ENCODE assay signal across 1 cellular context in the genomic region with DNA sequence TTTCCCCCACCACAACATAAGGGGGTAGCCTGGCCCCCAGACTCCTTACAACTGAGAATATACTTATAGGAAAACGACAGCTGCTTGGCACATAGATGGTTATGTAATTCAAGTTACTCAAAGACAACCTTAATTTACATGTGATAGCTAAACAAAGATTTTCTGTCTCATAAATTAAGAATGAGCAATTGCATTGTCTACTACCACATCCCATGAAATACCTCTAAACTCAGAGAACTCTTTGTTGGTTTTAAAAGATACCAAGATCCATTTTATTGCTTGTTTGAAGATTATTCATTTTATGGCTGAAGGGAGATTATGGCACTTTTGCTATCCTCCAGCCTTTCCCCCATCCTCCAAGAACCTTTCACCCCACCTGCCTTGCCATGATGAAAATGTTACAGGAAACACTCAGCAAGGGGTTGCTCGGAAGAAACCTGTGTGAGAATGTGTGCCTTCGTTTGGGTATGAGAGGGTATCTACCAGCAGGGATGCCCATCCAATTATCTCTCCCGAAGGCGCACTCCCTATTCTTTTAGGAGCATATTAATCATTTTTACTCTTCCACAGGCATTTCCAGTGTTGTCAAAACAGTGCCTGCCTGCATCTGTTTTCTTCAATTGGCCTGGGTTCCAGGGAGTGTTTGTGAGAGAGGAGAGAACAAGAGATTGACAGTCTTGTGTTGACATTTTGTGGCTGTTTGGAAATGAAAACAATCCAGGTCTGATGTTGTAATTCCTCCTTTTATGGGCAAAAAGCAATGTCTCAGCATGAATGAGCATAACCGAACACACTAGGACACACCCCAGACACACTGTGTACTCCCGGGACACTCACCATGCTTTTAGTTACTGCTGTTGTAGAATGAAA.
TF ChIP-seq lines count a peak whose summit lies in the region.

No MANE protein-coding gene starts in this region.

TF ChIP-seq in HepG2, 621 proteins besides CTCF, POLR2A, EP300 and RAD21 (continued from another document and continues in another):
- TF ChIP-seq, protein P1, sequence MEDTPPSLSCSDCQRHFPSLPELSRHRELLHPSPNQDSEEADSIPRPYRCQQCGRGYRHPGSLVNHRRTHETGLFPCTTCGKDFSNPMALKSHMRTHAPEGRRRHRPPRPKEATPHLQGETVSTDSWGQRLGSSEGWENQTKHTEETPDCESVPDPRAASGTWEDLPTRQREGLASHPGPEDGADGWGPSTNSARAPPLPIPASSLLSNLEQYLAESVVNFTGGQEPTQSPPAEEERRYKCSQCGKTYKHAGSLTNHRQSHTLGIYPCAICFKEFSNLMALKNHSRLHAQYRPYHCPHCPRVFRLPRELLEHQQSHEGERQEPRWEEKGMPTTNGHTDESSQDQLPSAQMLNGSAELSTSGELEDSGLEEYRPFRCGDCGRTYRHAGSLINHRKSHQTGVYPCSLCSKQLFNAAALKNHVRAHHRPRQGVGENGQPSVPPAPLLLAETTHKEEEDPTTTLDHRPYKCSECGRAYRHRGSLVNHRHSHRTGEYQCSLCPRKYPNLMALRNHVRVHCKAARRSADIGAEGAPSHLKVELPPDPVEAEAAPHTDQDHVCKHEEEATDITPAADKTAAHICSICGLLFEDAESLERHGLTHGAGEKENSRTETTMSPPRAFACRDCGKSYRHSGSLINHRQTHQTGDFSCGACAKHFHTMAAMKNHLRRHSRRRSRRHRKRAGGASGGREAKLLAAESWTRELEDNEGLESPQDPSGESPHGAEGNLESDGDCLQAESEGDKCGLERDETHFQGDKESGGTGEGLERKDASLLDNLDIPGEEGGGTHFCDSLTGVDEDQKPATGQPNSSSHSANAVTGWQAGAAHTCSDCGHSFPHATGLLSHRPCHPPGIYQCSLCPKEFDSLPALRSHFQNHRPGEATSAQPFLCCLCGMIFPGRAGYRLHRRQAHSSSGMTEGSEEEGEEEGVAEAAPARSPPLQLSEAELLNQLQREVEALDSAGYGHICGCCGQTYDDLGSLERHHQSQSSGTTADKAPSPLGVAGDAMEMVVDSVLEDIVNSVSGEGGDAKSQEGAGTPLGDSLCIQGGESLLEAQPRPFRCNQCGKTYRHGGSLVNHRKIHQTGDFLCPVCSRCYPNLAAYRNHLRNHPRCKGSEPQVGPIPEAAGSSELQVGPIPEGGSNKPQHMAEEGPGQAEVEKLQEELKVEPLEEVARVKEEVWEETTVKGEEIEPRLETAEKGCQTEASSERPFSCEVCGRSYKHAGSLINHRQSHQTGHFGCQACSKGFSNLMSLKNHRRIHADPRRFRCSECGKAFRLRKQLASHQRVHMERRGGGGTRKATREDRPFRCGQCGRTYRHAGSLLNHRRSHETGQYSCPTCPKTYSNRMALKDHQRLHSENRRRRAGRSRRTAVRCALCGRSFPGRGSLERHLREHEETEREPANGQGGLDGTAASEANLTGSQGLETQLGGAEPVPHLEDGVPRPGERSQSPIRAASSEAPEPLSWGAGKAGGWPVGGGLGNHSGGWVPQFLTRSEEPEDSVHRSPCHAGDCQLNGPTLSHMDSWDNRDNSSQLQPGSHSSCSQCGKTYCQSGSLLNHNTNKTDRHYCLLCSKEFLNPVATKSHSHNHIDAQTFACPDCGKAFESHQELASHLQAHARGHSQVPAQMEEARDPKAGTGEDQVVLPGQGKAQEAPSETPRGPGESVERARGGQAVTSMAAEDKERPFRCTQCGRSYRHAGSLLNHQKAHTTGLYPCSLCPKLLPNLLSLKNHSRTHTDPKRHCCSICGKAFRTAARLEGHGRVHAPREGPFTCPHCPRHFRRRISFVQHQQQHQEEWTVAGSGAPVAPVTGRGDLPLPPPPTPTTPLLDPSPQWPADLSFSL (CRISPR knock-in tag; IDR thresholded peaks at IDR 0.05) = peak; percentile 24; the same call in 1 of the 2 replicates
- no peak for TF ChIP-seq RFX5 (IDR thresholded peaks at IDR 0.05; ENCODE audit: low read depth, low read length)
- peak; percentile 87 for TF ChIP-seq FOXJ3 (CRISPR knock-in tag; IDR thresholded peaks at IDR 0.05; ENCODE audit: borderline replicate concordance)
- no peak for TF ChIP-seq ZSCAN25 (CRISPR knock-in tag; IDR thresholded peaks at IDR 0.05)
- peak; percentile 73 for TF ChIP-seq ERF (CRISPR knock-in tag; IDR thresholded peaks at IDR 0.05)
- TF ChIP-seq, protein P2, sequence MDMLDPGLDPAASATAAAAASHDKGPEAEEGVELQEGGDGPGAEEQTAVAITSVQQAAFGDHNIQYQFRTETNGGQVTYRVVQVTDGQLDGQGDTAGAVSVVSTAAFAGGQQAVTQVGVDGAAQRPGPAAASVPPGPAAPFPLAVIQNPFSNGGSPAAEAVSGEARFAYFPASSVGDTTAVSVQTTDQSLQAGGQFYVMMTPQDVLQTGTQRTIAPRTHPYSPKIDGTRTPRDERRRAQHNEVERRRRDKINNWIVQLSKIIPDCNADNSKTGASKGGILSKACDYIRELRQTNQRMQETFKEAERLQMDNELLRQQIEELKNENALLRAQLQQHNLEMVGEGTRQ (IDR thresholded peaks at IDR 0.05; ENCODE audit: low read depth, low read length) = no peak
- TF ChIP-seq, protein P2 (CRISPR knock-in tag; IDR thresholded peaks at IDR 0.05; ENCODE audit: borderline replicate concordance) = peak; percentile 88; the same call in 1 of the 2 replicates
- peak; percentile 47; the same call in 1 of the 2 replicates for TF ChIP-seq ISL2 (CRISPR knock-in tag; IDR thresholded peaks at IDR 0.05)
- peak; percentile 80 for TF ChIP-seq ELF3 (CRISPR knock-in tag; IDR thresholded peaks at IDR 0.05)
- peak; percentile 89 for TF ChIP-seq GATAD2A (CRISPR knock-in tag; IDR thresholded peaks at IDR 0.05)
- no peak for TF ChIP-seq RFX1 (IDR thresholded peaks at IDR 0.05)
- no peak for TF ChIP-seq ZSCAN20 (CRISPR knock-in tag; IDR thresholded peaks at IDR 0.05; ENCODE audit: borderline replicate concordance)
- TF ChIP-seq HOXA3 (CRISPR knock-in tag; IDR thresholded peaks at IDR 0.05) = peak; percentile 35; the same call in 1 of the 2 replicates
- peak; percentile 97 for TF ChIP-seq FOXK1 (CRISPR knock-in tag; IDR thresholded peaks at IDR 0.05; ENCODE audit: borderline replicate concordance, low read depth)
- peak; percentile 70 for TF ChIP-seq MAFF (IDR thresholded peaks at IDR 0.05; ENCODE audit: low read depth, low read length)
- TF ChIP-seq, protein P3, sequence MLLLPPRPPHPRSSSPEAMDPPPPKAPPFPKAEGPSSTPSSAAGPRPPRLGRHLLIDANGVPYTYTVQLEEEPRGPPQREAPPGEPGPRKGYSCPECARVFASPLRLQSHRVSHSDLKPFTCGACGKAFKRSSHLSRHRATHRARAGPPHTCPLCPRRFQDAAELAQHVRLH (CRISPR knock-in tag; IDR thresholded peaks at IDR 0.05; ENCODE audit: borderline replicate concordance, low read depth) = peak; percentile 42; the same call in 1 of the 2 replicates
- no peak for TF ChIP-seq NR2F2 (IDR thresholded peaks at IDR 0.05; ENCODE audit: borderline replicate concordance, low read depth)
- 0 out of 2 replicates have a peak, but pooled peaks have one; percentile 20 for TF ChIP-seq GATAD1 (CRISPR knock-in tag; IDR thresholded peaks at IDR 0.05)
- TF ChIP-seq, protein P4, sequence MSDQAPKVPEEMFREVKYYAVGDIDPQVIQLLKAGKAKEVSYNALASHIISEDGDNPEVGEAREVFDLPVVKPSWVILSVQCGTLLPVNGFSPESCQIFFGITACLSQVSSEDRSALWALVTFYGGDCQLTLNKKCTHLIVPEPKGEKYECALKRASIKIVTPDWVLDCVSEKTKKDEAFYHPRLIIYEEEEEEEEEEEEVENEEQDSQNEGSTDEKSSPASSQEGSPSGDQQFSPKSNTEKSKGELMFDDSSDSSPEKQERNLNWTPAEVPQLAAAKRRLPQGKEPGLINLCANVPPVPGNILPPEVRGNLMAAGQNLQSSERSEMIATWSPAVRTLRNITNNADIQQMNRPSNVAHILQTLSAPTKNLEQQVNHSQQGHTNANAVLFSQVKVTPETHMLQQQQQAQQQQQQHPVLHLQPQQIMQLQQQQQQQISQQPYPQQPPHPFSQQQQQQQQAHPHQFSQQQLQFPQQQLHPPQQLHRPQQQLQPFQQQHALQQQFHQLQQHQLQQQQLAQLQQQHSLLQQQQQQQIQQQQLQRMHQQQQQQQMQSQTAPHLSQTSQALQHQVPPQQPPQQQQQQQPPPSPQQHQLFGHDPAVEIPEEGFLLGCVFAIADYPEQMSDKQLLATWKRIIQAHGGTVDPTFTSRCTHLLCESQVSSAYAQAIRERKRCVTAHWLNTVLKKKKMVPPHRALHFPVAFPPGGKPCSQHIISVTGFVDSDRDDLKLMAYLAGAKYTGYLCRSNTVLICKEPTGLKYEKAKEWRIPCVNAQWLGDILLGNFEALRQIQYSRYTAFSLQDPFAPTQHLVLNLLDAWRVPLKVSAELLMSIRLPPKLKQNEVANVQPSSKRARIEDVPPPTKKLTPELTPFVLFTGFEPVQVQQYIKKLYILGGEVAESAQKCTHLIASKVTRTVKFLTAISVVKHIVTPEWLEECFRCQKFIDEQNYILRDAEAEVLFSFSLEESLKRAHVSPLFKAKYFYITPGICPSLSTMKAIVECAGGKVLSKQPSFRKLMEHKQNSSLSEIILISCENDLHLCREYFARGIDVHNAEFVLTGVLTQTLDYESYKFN (CRISPR knock-in tag; conservative IDR thresholded peaks at IDR 0.05) = peak; percentile 67
- TF ChIP-seq, protein P5, sequence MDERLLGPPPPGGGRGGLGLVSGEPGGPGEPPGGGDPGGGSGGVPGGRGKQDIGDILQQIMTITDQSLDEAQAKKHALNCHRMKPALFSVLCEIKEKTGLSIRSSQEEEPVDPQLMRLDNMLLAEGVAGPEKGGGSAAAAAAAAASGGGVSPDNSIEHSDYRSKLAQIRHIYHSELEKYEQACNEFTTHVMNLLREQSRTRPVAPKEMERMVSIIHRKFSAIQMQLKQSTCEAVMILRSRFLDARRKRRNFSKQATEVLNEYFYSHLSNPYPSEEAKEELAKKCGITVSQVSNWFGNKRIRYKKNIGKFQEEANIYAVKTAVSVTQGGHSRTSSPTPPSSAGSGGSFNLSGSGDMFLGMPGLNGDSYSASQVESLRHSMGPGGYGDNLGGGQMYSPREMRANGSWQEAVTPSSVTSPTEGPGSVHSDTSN (CRISPR knock-in tag; IDR thresholded peaks at IDR 0.05) = peak; percentile 82
- TF ChIP-seq, protein P6, sequence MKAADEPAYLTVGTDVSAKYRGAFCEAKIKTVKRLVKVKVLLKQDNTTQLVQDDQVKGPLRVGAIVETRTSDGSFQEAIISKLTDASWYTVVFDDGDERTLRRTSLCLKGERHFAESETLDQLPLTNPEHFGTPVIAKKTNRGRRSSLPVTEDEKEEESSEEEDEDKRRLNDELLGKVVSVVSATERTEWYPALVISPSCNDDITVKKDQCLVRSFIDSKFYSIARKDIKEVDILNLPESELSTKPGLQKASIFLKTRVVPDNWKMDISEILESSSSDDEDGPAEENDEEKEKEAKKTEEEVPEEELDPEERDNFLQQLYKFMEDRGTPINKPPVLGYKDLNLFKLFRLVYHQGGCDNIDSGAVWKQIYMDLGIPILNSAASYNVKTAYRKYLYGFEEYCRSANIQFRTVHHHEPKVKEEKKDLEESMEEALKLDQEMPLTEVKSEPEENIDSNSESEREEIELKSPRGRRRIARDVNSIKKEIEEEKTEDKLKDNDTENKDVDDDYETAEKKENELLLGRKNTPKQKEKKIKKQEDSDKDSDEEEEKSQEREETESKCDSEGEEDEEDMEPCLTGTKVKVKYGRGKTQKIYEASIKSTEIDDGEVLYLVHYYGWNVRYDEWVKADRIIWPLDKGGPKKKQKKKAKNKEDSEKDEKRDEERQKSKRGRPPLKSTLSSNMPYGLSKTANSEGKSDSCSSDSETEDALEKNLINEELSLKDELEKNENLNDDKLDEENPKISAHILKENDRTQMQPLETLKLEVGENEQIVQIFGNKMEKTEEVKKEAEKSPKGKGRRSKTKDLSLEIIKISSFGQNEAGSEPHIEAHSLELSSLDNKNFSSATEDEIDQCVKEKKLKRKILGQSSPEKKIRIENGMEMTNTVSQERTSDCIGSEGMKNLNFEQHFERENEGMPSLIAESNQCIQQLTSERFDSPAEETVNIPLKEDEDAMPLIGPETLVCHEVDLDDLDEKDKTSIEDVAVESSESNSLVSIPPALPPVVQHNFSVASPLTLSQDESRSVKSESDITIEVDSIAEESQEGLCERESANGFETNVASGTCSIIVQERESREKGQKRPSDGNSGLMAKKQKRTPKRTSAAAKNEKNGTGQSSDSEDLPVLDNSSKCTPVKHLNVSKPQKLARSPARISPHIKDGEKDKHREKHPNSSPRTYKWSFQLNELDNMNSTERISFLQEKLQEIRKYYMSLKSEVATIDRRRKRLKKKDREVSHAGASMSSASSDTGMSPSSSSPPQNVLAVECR (CRISPR knock-in tag; IDR thresholded peaks at IDR 0.05; ENCODE audit: borderline replicate concordance) = peak; percentile 30; the same call in 1 of the 2 replicates
- TF ChIP-seq POGZ (CRISPR knock-in tag; IDR thresholded peaks at IDR 0.05) = peak; percentile 87
- peak; percentile 86 for TF ChIP-seq ZMYM4 (CRISPR knock-in tag; IDR thresholded peaks at IDR 0.05)
- no peak for TF ChIP-seq ZNF468 (CRISPR knock-in tag; IDR thresholded peaks at IDR 0.05)
- TF ChIP-seq ZNF652 (CRISPR knock-in tag; IDR thresholded peaks at IDR 0.05; ENCODE audit: borderline replicate concordance, low read depth) = no peak; the same call in 1 of the 2 replicates
- peak; percentile 78; the same call in 1 of the 2 replicates for TF ChIP-seq RXRB (CRISPR knock-in tag; IDR thresholded peaks at IDR 0.05; ENCODE audit: borderline replicate concordance)
- 0 out of 2 replicates have a peak, but pooled peaks have one; percentile 39 for TF ChIP-seq ZNF878 (CRISPR knock-in tag; IDR thresholded peaks at IDR 0.05)
- TF ChIP-seq ZFP1 (CRISPR knock-in tag; IDR thresholded peaks at IDR 0.05) = peak; percentile 54; the same call in 1 of the 2 replicates
- peak; percentile 24; the same call in 1 of the 2 replicates for TF ChIP-seq SP5 (CRISPR knock-in tag; IDR thresholded peaks at IDR 0.05; ENCODE audit: borderline replicate concordance, low read depth)
- no peak for TF ChIP-seq ATF7 (IDR thresholded peaks at IDR 0.05)
- TF ChIP-seq ATF7 (CRISPR knock-in tag; IDR thresholded peaks at IDR 0.05) = no peak
- TF ChIP-seq MXI1 (IDR thresholded peaks at IDR 0.05; ENCODE audit: borderline replicate concordance, low read depth, low read length) = peak; percentile 40; the same call in 1 of the 3 replicates
- TF ChIP-seq HOXA5 (CRISPR knock-in tag; IDR thresholded peaks at IDR 0.05) = peak; percentile 67; the same call in 1 of the 2 replicates
- TF ChIP-seq BCL6 (CRISPR knock-in tag; IDR thresholded peaks at IDR 0.05) = peak; percentile 69
